15 cellular contexts compared by ENCODE assay signal in the genomic region with DNA sequence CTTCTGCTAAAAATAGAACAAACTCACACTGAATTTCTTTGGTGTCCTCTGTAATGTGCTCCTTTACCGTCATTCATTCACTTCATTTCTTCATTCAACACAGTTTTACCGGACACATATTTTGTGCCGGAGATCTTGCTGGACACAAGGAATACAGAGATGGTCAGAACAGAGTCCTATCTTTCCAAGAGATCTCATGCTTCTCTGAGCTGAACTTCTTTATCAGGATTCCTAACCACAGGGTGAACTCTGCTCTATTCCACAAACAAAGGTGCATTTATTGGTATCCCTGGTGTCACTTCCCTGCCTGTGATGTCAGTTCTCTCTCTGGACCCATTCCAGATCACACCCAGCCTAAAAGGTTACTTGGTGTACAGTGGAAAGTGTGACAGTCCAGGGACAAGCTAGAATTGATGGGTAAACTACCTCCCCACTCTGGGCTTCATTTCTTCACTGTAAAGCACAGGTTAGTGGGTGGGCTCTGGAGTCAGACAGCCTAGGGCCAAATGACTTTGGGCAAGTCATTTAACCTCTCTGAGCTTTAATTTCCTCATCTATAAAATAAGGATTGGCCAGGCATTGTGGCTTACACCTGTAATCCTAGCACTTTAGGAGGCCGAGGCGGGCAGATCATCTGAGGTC. TPM values are rescaled to one million over a fixed set of nuclear protein-coding genes. Genes with fewer than 3 reads are reported as not detected.
DNase-seq lines count a peak whose midpoint lies in the region; ATAC-seq and TF ChIP-seq lines count a peak whose summit lies in the region.
"Had no signal": no experiment of that assay in that cellular context is flagged by ENCODE, and none has a peak within 500 bp of the region (broad histone marks: within the 10 kb centered on the region; RNA-seq: fewer than 3 reads in every experiment).

No MANE protein-coding gene starts in this region.

- H3K4me1 ChIP-seq in HEK293 (ENCODE audit: control insufficient read depth, insufficient read depth, low read length), result no peaks in the 10 kb centered on the region

- H3K4me3 Mint-ChIP-seq in activated naive CD8-positive, alpha-beta T cell treated with anti-CD3 and anti-CD28 coated beads, Interleukin-2, amount 10 ng/mL, durations not matched to agents 7 days and 5 days, result no peak overlapping the region
- H3K4me3 Mint-ChIP-seq in memory B cell, result no peak overlapping the region
- H3K4me3 Mint-ChIP-seq: central memory CD8-positive, alpha-beta T cell; stimulated activated naive CD8-positive, alpha-beta T cell treated with anti-CD3 and anti-CD28 coated beads, Interleukin-15, Interleukin-2, amounts not matched to agents 100 ng/mL and 50 ng/mL, for 24 hours had no signal

- H3K9me3 ChIP-seq in HEK293 (ENCODE audit: control insufficient read depth, insufficient read depth, low read depth, low read length), result no peaks in the 10 kb centered on the region

- no peaks in the 10 kb centered on the region for H3K9me3 Mint-ChIP-seq in activated naive CD8-positive, alpha-beta T cell treated with anti-CD3 and anti-CD28 coated beads, Interleukin-2, amount 10 ng/mL, durations not matched to agents 7 days and 5 days
- H3K9me3 Mint-ChIP-seq in memory B cell, result no peaks in the 10 kb centered on the region
- H3K9me3 Mint-ChIP-seq: central memory CD8-positive, alpha-beta T cell; stimulated activated naive CD8-positive, alpha-beta T cell treated with anti-CD3 and anti-CD28 coated beads, Interleukin-15, Interleukin-2, amounts not matched to agents 100 ng/mL and 50 ng/mL, for 24 hours had no signal

- no peak overlapping the region for H3K27ac ChIP-seq in HEK293 (ENCODE audit: extremely low read depth, low read depth, low read length)

- CTCF ChIA-PET in HEK293 (lab: Yijun Ruan, JAX), result interaction anchor here (1.5 kb wide), 1 partner anchor 13 kb away, joined by 7 read pairs; a partner anchor contains a TSS

- no peaks in the 10 kb centered on the region for H3K27me3 Mint-ChIP-seq in activated naive CD8-positive, alpha-beta T cell treated with anti-CD3 and anti-CD28 coated beads, Interleukin-2, amount 10 ng/mL, durations not matched to agents 7 days and 5 days
- H3K27me3 Mint-ChIP-seq in memory B cell, result no peaks in the 10 kb centered on the region
- H3K27me3 Mint-ChIP-seq: central memory CD8-positive, alpha-beta T cell; stimulated activated naive CD8-positive, alpha-beta T cell treated with anti-CD3 and anti-CD28 coated beads, Interleukin-15, Interleukin-2, amounts not matched to agents 100 ng/mL and 50 ng/mL, for 24 hours had no signal

- POLR2A ChIA-PET in HEK293 (lab: Yijun Ruan, JAX), result interaction anchor here (0.6 to 3.4 kb wide), 6 partner anchors 8 to 517 kb away, joined by 3 to 29 read pairs (median 7); a partner anchor contains a TSS
- POLR2A ChIA-PET in activated naive CD8-positive, alpha-beta T cell treated with anti-CD3 and anti-CD28 coated beads, Interleukin-2, amount 10 ng/mL, durations not matched to agents 7 days and 5 days (lab: Charles Lee), result interaction anchor here (1.0 kb wide), 1 partner anchor 13 kb away, joined by 3 read pairs; a partner anchor contains a TSS

- peaks cover 2 to 29% of the 10 kb centered on the region in 2 experiments; a peak in 2 of 3 replicates for H3K36me3 ChIP-seq in HEK293 (ENCODE audit: control insufficient read depth in 2 of 2, insufficient read depth in 1 of 2, low read length in 2 of 2)

- ATAC-seq in activated naive CD8-positive, alpha-beta T cell treated with anti-CD3 and anti-CD28 coated beads, Interleukin-2, amount 10 ng/mL, durations not matched to agents 7 days and 5 days (ENCODE audit: low read depth), result no peak
- ATAC-seq in memory B cell (ENCODE audit: low read depth) (no peak), GM21447 (IDR thresholded peaks at IDR 0.05; ENCODE audit: unreplicated experiment) (no peak), GM18858 (IDR thresholded peaks at IDR 0.05; ENCODE audit: unreplicated experiment) (no peak)

- peak; percentile 79 for DNase-seq in A172 (ENCODE audit: low spot score)
- no peak for DNase-seq in activated naive CD8-positive, alpha-beta T cell treated with anti-CD3 and anti-CD28 coated beads, Interleukin-2, amount 10 ng/mL, durations not matched to agents 7 days and 5 days
- DNase-seq in memory B cell (ENCODE audit: low spot score in 2 of 2), result no peak
- DNase-seq in NCI-H446 treated with DMSO at 0.1 percent for 48 hours (lab: John Stamatoyannopoulos, UW), result no peak
- no peak for DNase-seq in NCI-H1417 (lab: John Stamatoyannopoulos, UW)
- DNase-seq: activated CD4-positive, alpha-beta T cell treated with anti-CD3 and anti-CD28 coated beads for 48 hours; activated gamma-delta T cell; KG1; midbrain; NCI-H2107 had no signal

- H3K4me3 ChIP-seq in HEK293 (ENCODE audit: low read depth, low read length), result no peak overlapping the region

- peaks cover 10% of the 10 kb centered on the region for H3K36me3 Mint-ChIP-seq in activated naive CD8-positive, alpha-beta T cell treated with anti-CD3 and anti-CD28 coated beads, Interleukin-2, amount 10 ng/mL, durations not matched to agents 7 days and 5 days
- H3K36me3 Mint-ChIP-seq in memory B cell, result peaks cover 14% of the 10 kb centered on the region

- no peak for TF ChIP-seq CTCF in HEK293 (tag by site-specific recombination; IDR thresholded peaks at IDR 0.05)

- peaks cover 31% of the 10 kb centered on the region for H3K4me1 Mint-ChIP-seq in activated naive CD8-positive, alpha-beta T cell treated with anti-CD3 and anti-CD28 coated beads, Interleukin-2, amount 10 ng/mL, durations not matched to agents 7 days and 5 days
- peaks cover 7% of the 10 kb centered on the region for H3K4me1 Mint-ChIP-seq in memory B cell

- H3K27ac Mint-ChIP-seq in activated naive CD8-positive, alpha-beta T cell treated with anti-CD3 and anti-CD28 coated beads, Interleukin-2, amount 10 ng/mL, durations not matched to agents 7 days and 5 days, result peak overlapping the region; percentile 50
- H3K27ac Mint-ChIP-seq in memory B cell, result peak overlapping the region; percentile 31

TF ChIP-seq in HEK293, 187 proteins besides CTCF, POLR2A, EP300 and RAD21:
- peak; percentile 96 for TF ChIP-seq ZNF24 (tag by site-specific recombination; IDR thresholded peaks at IDR 0.05)
- peak; percentile 71 for TF ChIP-seq FEZF1 (tag by site-specific recombination; IDR thresholded peaks at IDR 0.05)
- TF ChIP-seq, protein P1, sequence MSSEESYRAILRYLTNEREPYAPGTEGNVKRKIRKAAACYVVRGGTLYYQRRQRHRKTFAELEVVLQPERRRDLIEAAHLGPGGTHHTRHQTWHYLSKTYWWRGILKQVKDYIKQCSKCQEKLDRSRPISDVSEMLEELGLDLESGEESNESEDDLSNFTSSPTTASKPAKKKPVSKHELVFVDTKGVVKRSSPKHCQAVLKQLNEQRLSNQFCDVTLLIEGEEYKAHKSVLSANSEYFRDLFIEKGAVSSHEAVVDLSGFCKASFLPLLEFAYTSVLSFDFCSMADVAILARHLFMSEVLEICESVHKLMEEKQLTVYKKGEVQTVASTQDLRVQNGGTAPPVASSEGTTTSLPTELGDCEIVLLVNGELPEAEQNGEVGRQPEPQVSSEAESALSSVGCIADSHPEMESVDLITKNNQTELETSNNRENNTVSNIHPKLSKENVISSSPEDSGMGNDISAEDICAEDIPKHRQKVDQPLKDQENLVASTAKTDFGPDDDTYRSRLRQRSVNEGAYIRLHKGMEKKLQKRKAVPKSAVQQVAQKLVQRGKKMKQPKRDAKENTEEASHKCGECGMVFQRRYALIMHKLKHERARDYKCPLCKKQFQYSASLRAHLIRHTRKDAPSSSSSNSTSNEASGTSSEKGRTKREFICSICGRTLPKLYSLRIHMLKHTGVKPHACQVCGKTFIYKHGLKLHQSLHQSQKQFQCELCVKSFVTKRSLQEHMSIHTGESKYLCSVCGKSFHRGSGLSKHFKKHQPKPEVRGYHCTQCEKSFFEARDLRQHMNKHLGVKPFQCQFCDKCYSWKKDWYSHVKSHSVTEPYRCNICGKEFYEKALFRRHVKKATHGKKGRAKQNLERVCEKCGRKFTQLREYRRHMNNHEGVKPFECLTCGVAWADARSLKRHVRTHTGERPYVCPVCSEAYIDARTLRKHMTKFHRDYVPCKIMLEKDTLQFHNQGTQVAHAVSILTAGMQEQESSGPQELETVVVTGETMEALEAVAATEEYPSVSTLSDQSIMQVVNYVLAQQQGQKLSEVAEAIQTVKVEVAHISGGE (tag by site-specific recombination; conservative IDR thresholded peaks at IDR 0.05; ENCODE audit: low read depth), result no peak
- 0 out of 2 replicates have a peak, but pooled peaks have one; percentile 17 for TF ChIP-seq SP7 (tag by site-specific recombination; IDR thresholded peaks at IDR 0.05)

RNA-seq across cellular contexts. Expression of a gene that starts 4.2 kb away (rescaled TPM):
- 79.5 and 84.2 TPM in 2 replicates for total RNA-seq in A172 (2014; rRNA removed; shearing (Covaris generic))
- 10 to 100 TPM; 92.7 to 99.2 TPM for total RNA-seq in activated naive CD8-positive, alpha-beta T cell treated with anti-CD3 and anti-CD28 coated beads, Interleukin-2, amount 10 ng/mL, durations not matched to agents 7 days and 5 days

RNA-seq across cellular contexts. Expression of a gene that starts 11.4 kb away (rescaled TPM):
- 362 and 414 TPM in 2 replicates for total RNA-seq in A172 (2014; rRNA removed; shearing (Covaris generic))
- total RNA-seq in activated naive CD8-positive, alpha-beta T cell treated with anti-CD3 and anti-CD28 coated beads, Interleukin-2, amount 10 ng/mL, durations not matched to agents 7 days and 5 days, result 10 to 100 TPM; 24.4 to 34.0 TPM

RNA-seq across cellular contexts. Expression of a gene that starts 12.6 kb away (rescaled TPM):
- 1,148 and 1,169 TPM in 2 replicates for total RNA-seq in A172 (2014; rRNA removed; shearing (Covaris generic))
- total RNA-seq in activated naive CD8-positive, alpha-beta T cell treated with anti-CD3 and anti-CD28 coated beads, Interleukin-2, amount 10 ng/mL, durations not matched to agents 7 days and 5 days, result 1,000 to 10,000 TPM; 1,039 to 1,066 TPM

RNA-seq across cellular contexts. Expression of a gene that starts 14.2 kb away (rescaled TPM):
- 0.05 TPM in 1 of 2 replicates, not detected in the other for total RNA-seq in A172 (2014; rRNA removed; shearing (Covaris generic))
- total RNA-seq in activated naive CD8-positive, alpha-beta T cell treated with anti-CD3 and anti-CD28 coated beads, Interleukin-2, amount 10 ng/mL, durations not matched to agents 7 days and 5 days, result under 1 TPM in 1 of 2 experiments, not detected in 1; 0.14 TPM

RNA-seq across cellular contexts. Expression of a gene that starts 30.4 kb away (rescaled TPM):
- 7.4 and 8.5 TPM in 2 replicates for total RNA-seq in A172 (2014; rRNA removed; shearing (Covaris generic))
- total RNA-seq in activated naive CD8-positive, alpha-beta T cell treated with anti-CD3 and anti-CD28 coated beads, Interleukin-2, amount 10 ng/mL, durations not matched to agents 7 days and 5 days, result 10 to 100 TPM; 16.5 to 17.8 TPM

Comparison
In these comparisons a context has a peak if more than half of its experiments do, and no peak if none do; other contexts are left out.
1. RNA of a gene that starts 11.4 kb away (total RNA-seq): 362 to 414 TPM in A172; 24.4 to 34.0 TPM in activated naive CD8-positive, alpha-beta T cell treated with anti-CD3 and anti-CD28 coated beads, Interleukin-2, amount 10 ng/mL, durations not matched to agents 7 days and 5 days; every median in the first group is over 10 times any median in the second.